ENCODE assay signal across 16 cellular contexts in genomic region chr1:57270926-57271698, GRCh38.
"Had no signal": no experiment of that assay in that cellular context is flagged by ENCODE, and none has a peak within 500 bp of the region (broad histone marks: within the 10 kb centered on the region; RNA-seq: fewer than 3 reads in every experiment).

No MANE protein-coding gene starts in this region.

- H3K9me3 ChIP-seq: prostate gland, spleen had no signal

- H3K4me1 Mint-ChIP-seq: activated CD8-positive, alpha-beta memory T cell treated with anti-CD3 and anti-CD28 coated beads, Interleukin-2, amount 10 ng/mL, durations not matched to agents 7 days and 5 days; natural killer cell; stimulated activated naive B cell treated with anti-CD40 and anti-IgM and Interleukin-4, amounts not matched to agents 10 μg/mL and 1 μg/mL and 100 μg/mL, for 72 hours had no signal

- H3K4me3 ChIP-seq: prostate gland, spleen had no signal

- ATAC-seq: activated CD8-positive, alpha-beta memory T cell treated with anti-CD3 and anti-CD28 coated beads, Interleukin-2, amount 10 ng/mL, durations not matched to agents 7 days and 5 days; activated T-cell treated with anti-CD3 and anti-CD28 coated beads, Interleukin-2, amount 50 U/mL, for 4 hours; left colon; natural killer cell; sciatic nerve; stimulated activated naive B cell treated with anti-CD40 and anti-IgM and Interleukin-4, amounts not matched to agents 10 μg/mL and 1 μg/mL and 100 μg/mL, for 72 hours had no signal

- H3K27ac Mint-ChIP-seq: activated CD8-positive, alpha-beta memory T cell treated with anti-CD3 and anti-CD28 coated beads, Interleukin-2, amount 10 ng/mL, durations not matched to agents 7 days and 5 days; activated naive CD8-positive, alpha-beta T cell; endodermal cell; memory B cell; natural killer cell; stimulated activated naive B cell treated with anti-CD40 and anti-IgM and Interleukin-4, amounts not matched to agents 10 μg/mL and 1 μg/mL and 100 μg/mL, for 72 hours; type B pancreatic cell had no signal

- H3K27ac ChIP-seq: prostate gland, spleen had no signal

- H3K4me1 ChIP-seq: prostate gland, spleen had no signal

- H3K27me3 Mint-ChIP-seq: activated CD8-positive, alpha-beta memory T cell treated with anti-CD3 and anti-CD28 coated beads, Interleukin-2, amount 10 ng/mL, durations not matched to agents 7 days and 5 days; memory B cell; stimulated activated naive B cell treated with anti-CD40 and anti-IgM and Interleukin-4, amounts not matched to agents 10 μg/mL and 1 μg/mL and 100 μg/mL, for 72 hours had no signal

- H3K4me3 Mint-ChIP-seq: activated CD8-positive, alpha-beta memory T cell treated with anti-CD3 and anti-CD28 coated beads, Interleukin-2, amount 10 ng/mL, durations not matched to agents 7 days and 5 days; activated naive CD8-positive, alpha-beta T cell; activated T-cell treated with anti-CD3 and anti-CD28 coated beads, Interleukin-2, amount 50 U/mL, for 4 hours; endodermal cell; memory B cell; natural killer cell; stimulated activated naive B cell treated with anti-CD40 and anti-IgM and Interleukin-4, amounts not matched to agents 10 μg/mL and 1 μg/mL and 100 μg/mL, for 72 hours; type B pancreatic cell had no signal

- H3K9me3 Mint-ChIP-seq: activated T-cell treated with anti-CD3 and anti-CD28 coated beads, Interleukin-2, amount 50 U/mL, for 4 hours; endodermal cell; memory B cell; type B pancreatic cell had no signal

- H3K36me3 Mint-ChIP-seq: activated CD8-positive, alpha-beta memory T cell treated with anti-CD3 and anti-CD28 coated beads, Interleukin-2, amount 10 ng/mL, durations not matched to agents 7 days and 5 days; activated naive CD8-positive, alpha-beta T cell; memory B cell; natural killer cell; stimulated activated naive B cell treated with anti-CD40 and anti-IgM and Interleukin-4, amounts not matched to agents 10 μg/mL and 1 μg/mL and 100 μg/mL, for 72 hours; type B pancreatic cell had no signal

- H3K36me3 ChIP-seq: prostate gland, spleen had no signal

- DNase-seq: activated CD4-positive, alpha-beta T cell treated with anti-CD3 and anti-CD28 coated beads, Interleukin-2, amount 50 U/mL, for 48 hours; activated CD4-positive, CD25-positive, alpha-beta regulatory T cell treated with anti-CD3 and anti-CD28 coated beads, Interleukin-2, amount 50 U/mL, for 72 hours; activated CD8-positive, alpha-beta memory T cell treated with anti-CD3 and anti-CD28 coated beads, Interleukin-2, amount 10 ng/mL, durations not matched to agents 7 days and 5 days; activated effector memory CD4-positive, alpha-beta T cell treated with anti-CD3 and anti-CD28 coated beads, Interleukin-2, amount 50 U/mL, for 16 hours; activated T-cell treated with anti-CD3 and anti-CD28 coated beads, Interleukin-2, amount 50 U/mL, for 4 hours; endodermal cell; left colon; natural killer cell; spleen; stimulated activated CD4-positive, alpha-beta T cell treated with anti-CD3 and anti-CD28 coated beads, Interleukin-1b, Interleukin-23, amount 100 ng/mL, for 48 hours; stimulated activated naive B cell treated with anti-CD40 and anti-IgM and Interleukin-4, amounts not matched to agents 10 μg/mL and 1 μg/mL and 100 μg/mL, for 72 hours had no signal
